ENCODE assay signal across 13 cellular contexts in the genomic region with DNA sequence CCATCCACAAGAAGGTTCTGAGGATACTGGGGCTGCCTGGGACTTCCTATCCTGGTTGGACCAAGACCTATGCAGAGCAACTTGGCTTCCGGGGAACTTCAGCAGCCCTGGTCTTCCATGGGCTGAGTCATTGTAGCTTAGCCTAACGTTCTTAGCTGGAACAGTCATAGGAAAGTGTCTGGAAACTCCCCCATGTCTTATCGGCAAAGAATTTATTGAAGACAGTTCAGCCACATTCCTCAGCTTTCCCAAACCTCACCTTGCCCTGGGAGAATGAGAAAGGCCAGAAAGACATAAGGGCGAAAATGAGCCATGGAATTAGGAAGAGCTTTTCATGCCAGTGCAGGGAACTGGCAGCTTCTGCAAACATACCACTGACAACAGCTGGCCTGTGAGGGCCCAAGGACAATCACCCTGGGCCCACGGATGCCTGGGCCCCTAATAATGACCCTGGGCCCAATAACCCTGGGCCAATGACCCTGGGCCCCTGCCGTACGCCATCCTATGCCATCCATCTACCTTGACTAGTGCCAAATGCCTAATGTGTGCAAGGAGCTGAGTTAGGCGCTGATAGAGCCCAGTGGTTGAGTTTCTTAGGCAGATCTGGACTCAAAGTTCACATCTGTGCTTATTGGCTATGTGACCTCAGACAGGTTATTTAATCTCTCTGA.
DNase-seq lines count a peak whose midpoint lies in the region; ATAC-seq, FAIRE-seq and TF ChIP-seq lines count a peak whose summit lies in the region.
"Had no signal": no experiment of that assay in that cellular context is flagged by ENCODE, and none has a peak within 500 bp of the region (broad histone marks: within the 10 kb centered on the region; RNA-seq: fewer than 3 reads in every experiment).

No MANE protein-coding gene starts in this region.

- H3K27me3 ChIP-seq in ACC112 (ENCODE audit: insufficient read depth, low read length) (no peaks in the 10 kb centered on the region), bronchial epithelial cell (ENCODE audit: control insufficient read depth, insufficient read depth, low read length) (no peaks in the 10 kb centered on the region), lower lobe of right lung (ENCODE audit: low read depth) (no peaks in the 10 kb centered on the region), dorsolateral prefrontal cortex (no peaks in the 10 kb centered on the region)
- H3K27me3 ChIP-seq: BLaER1 treated with 17β-estradiol and CSF1 and Interleukin-3, amounts not matched to agents 10 nM and 100 nM had no signal

- H3K9me3 ChIP-seq in lower lobe of right lung: no peaks in the 10 kb centered on the region
- H3K9me3 ChIP-seq: BLaER1 treated with 17β-estradiol and CSF1 and Interleukin-3, amounts not matched to agents 10 nM and 100 nM had no signal

- TF ChIP-seq CTCF in bronchial epithelial cell (IDR thresholded peaks at IDR 0.05; ENCODE audit: insufficient read depth, low read length, severe bottlenecking) (no peak), lower lobe of right lung (IDR thresholded peaks at IDR 0.05) (no peak), dorsolateral prefrontal cortex (IDR thresholded peaks at IDR 0.05 in 54 of 56, conservative IDR thresholded peaks at IDR 0.05 in 2 of 56; ENCODE audit: low read depth in 1 of 56, partially characterized antibody in 56 of 56) (no peak), GM10266 (IDR thresholded peaks at IDR 0.05; ENCODE audit: control insufficient read depth, insufficient read depth, low read depth, missing control alignments) (no peak)

- H3K79me2 ChIP-seq in ACC112 (ENCODE audit: control insufficient read depth, insufficient read depth, low read length, unreplicated experiment): no peaks in the 10 kb centered on the region

- H3K27ac ChIP-seq in ACC112 (ENCODE audit: low read depth, low read length) (peak overlapping the region; percentile 77), lower lobe of right lung (no peak overlapping the region), dorsolateral prefrontal cortex (no peak overlapping the region)
- H3K27ac ChIP-seq: BLaER1 treated with 17β-estradiol and CSF1 and Interleukin-3, amounts not matched to agents 10 nM and 100 nM had no signal

- H2AFZ ChIP-seq in ACC112 (ENCODE audit: low read length, unreplicated experiment): peak overlapping the region; percentile 51

- intact Hi-C loops in lower lobe of right lung (cut with DNase I): no loop called here
- intact Hi-C loops in dorsolateral prefrontal cortex (cut with DNase I): no loop called here

- no peak overlapping the region for H3K4me3 ChIP-seq in ACC112 (ENCODE audit: low read depth, low read length)
- no peak overlapping the region for H3K4me3 ChIP-seq in bronchial epithelial cell (ENCODE audit: low read depth, low read length)
- H3K4me3 ChIP-seq in lower lobe of right lung: no peak overlapping the region
- no peak overlapping the region for H3K4me3 ChIP-seq in dorsolateral prefrontal cortex
- H3K4me3 ChIP-seq: BLaER1 treated with 17β-estradiol and CSF1 and Interleukin-3, amounts not matched to agents 10 nM and 100 nM had no signal

- DNase-seq in HT1080 (ENCODE audit: low read depth) (peak; percentile 97), bronchial epithelial cell (ENCODE audit: low read depth) (peak; percentile 100), lower lobe of right lung (no peak), NCI-H1436 (lab: John Stamatoyannopoulos, UW) (no peak), dorsolateral prefrontal cortex (no peak), GM10266 (ENCODE audit: extremely low spot score) (no peak), SHP77 (lab: John Stamatoyannopoulos, UW) (no peak)
- DNase-seq: activated CD4-positive, CD25-positive, alpha-beta regulatory T cell treated with anti-CD3 and anti-CD28 coated beads, Interleukin-2, amount 50 U/mL, for 72 hours; activated naive CD8-positive, alpha-beta T cell treated with anti-CD3 and anti-CD28 coated beads, Interleukin-2, amount 10 ng/mL, durations not matched to agents 7 days and 5 days had no signal

- H3K36me3 ChIP-seq in ACC112 (ENCODE audit: insufficient read depth, low read length) (no peaks in the 10 kb centered on the region), bronchial epithelial cell (ENCODE audit: control insufficient read depth, insufficient read depth, low read length) (no peaks in the 10 kb centered on the region), lower lobe of right lung (no peaks in the 10 kb centered on the region)
- H3K36me3 ChIP-seq: BLaER1 treated with 17β-estradiol and CSF1 and Interleukin-3, amounts not matched to agents 10 nM and 100 nM had no signal

- peaks cover 22% of the 10 kb centered on the region for H3K4me1 ChIP-seq in ACC112 (ENCODE audit: control insufficient read depth, insufficient read depth, low read length, unreplicated experiment)
- peaks cover 14% of the 10 kb centered on the region for H3K4me1 ChIP-seq in lower lobe of right lung
- H3K4me1 ChIP-seq: BLaER1 treated with 17β-estradiol and CSF1 and Interleukin-3, amounts not matched to agents 10 nM and 100 nM had no signal

- peak; percentile 87 for FAIRE-seq in bronchial epithelial cell (lab: Jason Lieb, UNC)
- FAIRE-seq: GM18507 had no signal

- ATAC-seq in lower lobe of right lung: peak; percentile 5 to 41
- ATAC-seq: stimulated activated effector memory CD8-positive, alpha-beta T cell treated with anti-CD3 and anti-CD28 coated beads, Interleukin-12 subunit alpha, Interleukin-12 subunit beta, amount 100 ng/mL, for 72 hours had no signal

Comparison
In these comparisons a context has a peak if more than half of its experiments do, and no peak if none do; other contexts are left out.
1. DNase-seq: peak in HT1080 (single experiment) and bronchial epithelial cell (single experiment); none in lower lobe of right lung (single experiment), NCI-H1436 (single experiment), dorsolateral prefrontal cortex (0 of 10), GM10266 (single experiment) and SHP77 (0 of 2).